8 cellular contexts compared by ENCODE assay signal in genomic region chr11:123659956-123660355, GRCh38. TPM values are rescaled to one million over a fixed set of nuclear protein-coding genes. Genes with fewer than 3 reads are reported as not detected.
DNase-seq lines count a peak whose midpoint lies in the region; ATAC-seq, FAIRE-seq and TF ChIP-seq lines count a peak whose summit lies in the region.
"Not testable (repeated sequence)": the region's sequence is repeated elsewhere in the genome, so short reads cannot be mapped to it uniquely, and the experiment has no call there.

No MANE protein-coding gene starts in this region.

- 19 to 32% (median 22%) methylated on average over 3 of the region's 3 CpGs for WGBS in small intestine, 3 donors

- CTCF ChIA-PET in T-cell (lab: Charles Lee) = not testable (repeated sequence)

- not testable (repeated sequence) for H3K4me3 ChIP-seq in GM12864 (ENCODE audit: low read depth, low read length); HL-60 (replicated peaks; ENCODE audit: insufficient read depth, low read length); small intestine (ENCODE audit: low read depth in 1 of 2, low read length in 2 of 2)

- peaks cover 21 to 24% (median 21%) of the 10 kb centered on the region in 3 donors for H3K4me1 Mint-ChIP-seq in T-cell
- not testable (repeated sequence) for H3K4me1 Mint-ChIP-seq in activated T-helper 17 cell treated with anti-CD3 and anti-CD28 coated beads, Interleukin-2, amount 50 U/mL, for 72 hours

- not testable (repeated sequence) for TF ChIP-seq CTCF in GM12864 (IDR thresholded peaks at IDR 0.05; ENCODE audit: low read depth, low read length, missing control alignments); HL-60 (IDR thresholded peaks at IDR 0.05; ENCODE audit: insufficient read depth, low read length)

- H3K4me1 ChIP-seq in small intestine (ENCODE audit: control insufficient read depth in 2 of 2, insufficient read depth in 1 of 2, low read depth in 1 of 2, low read length in 1 of 2) = not testable (repeated sequence)

- peak overlapping the region; percentile 24 to 74 for H3K27ac Mint-ChIP-seq in T-cell
- not testable (repeated sequence) for H3K27ac Mint-ChIP-seq in activated T-helper 17 cell treated with anti-CD3 and anti-CD28 coated beads, Interleukin-2, amount 50 U/mL, for 72 hours

- ATAC-seq in GM19035 (IDR thresholded peaks at IDR 0.05; ENCODE audit: unreplicated experiment) = peak; percentile 93
- ATAC-seq in GM21723 (IDR thresholded peaks at IDR 0.05; ENCODE audit: unreplicated experiment) = peak; percentile 87
- peak; percentile 97 for ATAC-seq in HG03097 (IDR thresholded peaks at IDR 0.05; ENCODE audit: low FRiP score, unreplicated experiment)
- peak in 3 of 4 experiments; percentile 27 to 84 (median 79) for ATAC-seq in T-cell (replicated peaks in 1 of 4)
- peak; percentile 98 for ATAC-seq in activated T-helper 17 cell treated with anti-CD3 and anti-CD28 coated beads, Interleukin-2, amount 50 U/mL, for 72 hours (replicated peaks)

- H3K27me3 Mint-ChIP-seq in T-cell = peaks cover 16 to 19% of the 10 kb centered on the region in 2 donors
- not testable (repeated sequence) for H3K27me3 Mint-ChIP-seq in activated T-helper 17 cell treated with anti-CD3 and anti-CD28 coated beads, Interleukin-2, amount 50 U/mL, for 72 hours

- H3K36me3 ChIP-seq in small intestine (ENCODE audit: control insufficient read depth in 2 of 2, insufficient read depth in 2 of 2, low read length in 2 of 2) = not testable (repeated sequence)

- not testable (repeated sequence) for H3K36me3 Mint-ChIP-seq in T-cell; activated T-helper 17 cell treated with anti-CD3 and anti-CD28 coated beads, Interleukin-2, amount 50 U/mL, for 72 hours (ENCODE audit: low read depth)

- H3K27ac ChIP-seq in HL-60 (replicated peaks); small intestine (ENCODE audit: low read depth in 1 of 2, low read length in 1 of 2): not testable (repeated sequence)

- H3K4me3 Mint-ChIP-seq in T-cell; activated T-helper 17 cell treated with anti-CD3 and anti-CD28 coated beads, Interleukin-2, amount 50 U/mL, for 72 hours: not testable (repeated sequence)

- not testable (repeated sequence) for H3K9me3 ChIP-seq in small intestine (ENCODE audit: control insufficient read depth, low read depth)

- POLR2A ChIA-PET in T-cell (lab: Charles Lee) = not testable (repeated sequence)

- DNase-seq in GM12864 (ENCODE audit: low read depth) (peak; percentile 16), HL-60 (ENCODE audit: low read depth in 1 of 2, low spot score in 1 of 2) (peak; percentile 32 to 65), T-cell (peak in 15 of 34 experiments; percentile 2 to 40 (median 17)), small intestine (peak; percentile 5)

- H3K27me3 ChIP-seq in HL-60 (ENCODE audit: insufficient read depth, poor library complexity, severe bottlenecking); small intestine (ENCODE audit: control insufficient read depth in 2 of 2, insufficient read depth in 2 of 2, low read length in 2 of 2): not testable (repeated sequence)

- FAIRE-seq in small intestine (lab: Jason Lieb, UNC) = not testable (repeated sequence)

- H3K9me3 Mint-ChIP-seq in T-cell = peaks cover 11 to 26% (median 23%) of the 10 kb centered on the region in 3 donors
- H3K9me3 Mint-ChIP-seq in activated T-helper 17 cell treated with anti-CD3 and anti-CD28 coated beads, Interleukin-2, amount 50 U/mL, for 72 hours = peaks cover 12% of the 10 kb centered on the region

RNA-seq across cellular contexts. Expression of gene SCN3B, which starts 5.5 kb away (rescaled TPM):
- not detected for total RNA-seq in T-cell
- total RNA-seq in activated T-helper 17 cell treated with anti-CD3 and anti-CD28 coated beads, Interleukin-2, amount 50 U/mL, for 72 hours = under 1 TPM; 0.13 to 0.35 TPM
- 1 to 10 TPM in 1 of 3 donors, under 1 TPM in 2; under 0.01 to 2.6 (median 0.27) TPM for polyA plus RNA-seq in small intestine
